ENCODE assay signal across 18 cellular contexts in genomic region chr11:73167555-73167954, GRCh38. TPM values are rescaled to one million over a fixed set of nuclear protein-coding genes. Genes with fewer than 3 reads are reported as not detected.
DNase-seq lines count a peak whose midpoint lies in the region; ATAC-seq and TF ChIP-seq lines count a peak whose summit lies in the region.
"Had no signal": no experiment of that assay in that cellular context is flagged by ENCODE, and none has a peak within 500 bp of the region (broad histone marks: within the 10 kb centered on the region; RNA-seq: fewer than 3 reads in every experiment).

No MANE protein-coding gene starts in this region.

- H3K27me3 ChIP-seq in DOHH2 (ENCODE audit: control insufficient read depth, low read length) (no peaks in the 10 kb centered on the region), OCI-LY3 (ENCODE audit: low read depth, low read length) (no peaks in the 10 kb centered on the region), sigmoid colon (no peaks in the 10 kb centered on the region), esophagus muscularis mucosa (no peaks in the 10 kb centered on the region)
- H3K27me3 ChIP-seq: SJSA1 had no signal

- TF ChIP-seq CTCF in DOHH2 (IDR thresholded peaks at IDR 0.05; ENCODE audit: low read depth, low read length, poor library complexity, severe bottlenecking) (no peak), OCI-LY3 (IDR thresholded peaks at IDR 0.05; ENCODE audit: low read depth, low read length) (no peak), sigmoid colon (IDR thresholded peaks at IDR 0.05) (no peak), esophagus muscularis mucosa (IDR thresholded peaks at IDR 0.05) (no peak)

- peaks cover 20% of the 10 kb centered on the region for H3F3A ChIP-seq in DOHH2 (ENCODE audit: control insufficient read depth, insufficient read depth)

- peak; percentile 14 for ATAC-seq in esophagus mucosa
- ATAC-seq: K562 had no signal

- H3K36me3 ChIP-seq in DOHH2 (ENCODE audit: control insufficient read depth, low read length) (0 out of 2 replicates have a peak, but pooled peaks cover 3% of the 10 kb centered on the region), OCI-LY3 (replicated peaks; ENCODE audit: low read depth, low read length) (peaks cover 17% of the 10 kb centered on the region), sigmoid colon (no peaks in the 10 kb centered on the region), esophagus muscularis mucosa (no peaks in the 10 kb centered on the region)
- H3K36me3 ChIP-seq: HAP-1, SJSA1 had no signal

- TF ChIP-seq EP300 in sigmoid colon (IDR thresholded peaks at IDR 0.05) (no peak), esophagus muscularis mucosa (IDR thresholded peaks at IDR 0.05) (no peak)

- H3K4me1 ChIP-seq in DOHH2 (ENCODE audit: control insufficient read depth, low read length) (peaks cover 94% of the 10 kb centered on the region), OCI-LY3 (ENCODE audit: low read length) (peaks cover 62% of the 10 kb centered on the region), sigmoid colon (no peaks in the 10 kb centered on the region), esophagus muscularis mucosa (peaks cover 0 to 28% (median 2%) of the 10 kb centered on the region in 4 donors)
- H3K4me1 ChIP-seq: HAP-1 had no signal

- H3K79me2 ChIP-seq in DOHH2 (ENCODE audit: control insufficient read depth, low read length) = no peaks in the 10 kb centered on the region
- H3K79me2 ChIP-seq in OCI-LY3 (ENCODE audit: low read length) = peaks cover 17% of the 10 kb centered on the region

- peak overlapping the region; percentile 13 for H3K4me2 ChIP-seq in DOHH2 (ENCODE audit: low read length)
- peak overlapping the region; percentile 29; the same call in 1 of the 2 replicates for H3K4me2 ChIP-seq in OCI-LY3 (ENCODE audit: low read length)

- no peak overlapping the region for H2AFZ ChIP-seq in OCI-LY3 (ENCODE audit: low read depth, low read length)

- DNase-seq in sigmoid colon = peak; percentile 14
- no peak for DNase-seq in esophagus muscularis mucosa (ENCODE audit: extremely low spot score)
- no peak for DNase-seq in cerebellar cortex (ENCODE audit: low spot score)
- DNase-seq in HT-29 (ENCODE audit: low spot score) = no peak
- DNase-seq: COR-L47, EL, MV-4-11, NCI-H1417, NCI-H1930, NCI-H69, RPMI8226 had no signal

- H3K9me3 ChIP-seq in DOHH2 (ENCODE audit: control insufficient read depth, insufficient read depth, low read length) (no peaks in the 10 kb centered on the region), OCI-LY3 (ENCODE audit: insufficient read depth, low read length) (no peaks in the 10 kb centered on the region), sigmoid colon (no peaks in the 10 kb centered on the region), esophagus muscularis mucosa (no peaks in the 10 kb centered on the region)
- H3K9me3 ChIP-seq: HAP-1, SJSA1 had no signal

- intact Hi-C loops in sigmoid colon (cut with DNase I) = no loop called here
- intact Hi-C loops in esophagus muscularis mucosa (cut with DNase I) = no loop called here

- H4K20me1 ChIP-seq in DOHH2 (ENCODE audit: control insufficient read depth, insufficient read depth, low read depth, low read length) (no peaks in the 10 kb centered on the region), OCI-LY3 (ENCODE audit: insufficient read depth, low read length) (no peaks in the 10 kb centered on the region)

- peak overlapping the region; percentile 24; the same call in 1 of the 2 replicates for H3K9ac ChIP-seq in OCI-LY3 (ENCODE audit: low read length)

- H3K27ac ChIP-seq in DOHH2 (ENCODE audit: low read depth, low read length) (peak overlapping the region; percentile 37), OCI-LY3 (ENCODE audit: low read length) (peak overlapping the region; percentile 34), sigmoid colon (no peak overlapping the region), esophagus muscularis mucosa (replicated peaks in 1 of 4) (no peak overlapping the region)
- H3K27ac ChIP-seq: HL-60, SJSA1 had no signal

- 65 to 66% methylated on average over 2 of the region's 2 CpGs for whole genome bisulfite sequencing in sigmoid colon, 2 donors
- WGBS in esophagus muscularis mucosa = 51% methylated on average over 2 of the region's 2 CpGs

- H3K4me3 ChIP-seq in DOHH2 (ENCODE audit: low read length) (no peak overlapping the region), OCI-LY3 (ENCODE audit: low read length) (no peak overlapping the region), sigmoid colon (no peak overlapping the region), esophagus muscularis mucosa (no peak overlapping the region)
- H3K4me3 ChIP-seq: HAP-1, K562, SJSA1 had no signal

- no peak for TF ChIP-seq POLR2A in sigmoid colon (IDR thresholded peaks at IDR 0.05)
- TF ChIP-seq POLR2A in esophagus muscularis mucosa (IDR thresholded peaks at IDR 0.05; ENCODE audit: low read depth) = no peak

- H3K9me2 ChIP-seq in DOHH2 (replicated peaks; ENCODE audit: control insufficient read depth, low read length) = no peaks in the 10 kb centered on the region

RNA-seq across cellular contexts. Expression of gene FCHSD2, which starts 25.4 kb away (rescaled TPM):
- 7.3 TPM for total RNA-seq in esophagus mucosa
- total RNA-seq in sigmoid colon = 10 to 100 TPM; 16.4 to 36.3 (median 19.4) TPM
- polyA plus RNA-seq in sigmoid colon = 10 to 100 TPM in 1 of 3 donors, 1 to 10 TPM in 2; 6.9 to 19.3 (median 7.2) TPM
- 10 to 100 TPM; 20.4 to 42.4 (median 26.4) TPM for total RNA-seq in esophagus muscularis mucosa
- total RNA-seq in HT-29 (2014; rRNA removed; shearing (Covaris generic)) = 2.9 and 4.8 TPM in 2 replicates

RNA-seq across cellular contexts. Expression of gene P2RY2, which starts 50.5 kb away (rescaled TPM):
- total RNA-seq in esophagus mucosa (44.3 TPM), sigmoid colon (under 1 TPM in 1 of 4 donors, not detected in 3; 0.16 TPM), esophagus muscularis mucosa (under 1 TPM in 3 of 4 donors, not detected in 1; 0.32 to 0.83 (median 0.52) TPM)
- polyA plus RNA-seq in sigmoid colon = 1 to 10 TPM; 3.0 to 6.2 (median 4.2) TPM
- total RNA-seq in HT-29 (2014; rRNA removed; shearing (Covaris generic)) = 36.4 and 39.5 TPM in 2 replicates
- total RNA-seq: K562, SJSA1 had no signal
- polyA plus RNA-seq: K562 had no signal

Comparison
In these comparisons a context has a peak if more than half of its experiments do, and no peak if none do; other contexts are left out.
1. H3K27ac ChIP-seq: peak in DOHH2 (single experiment) and OCI-LY3 (single experiment); none in sigmoid colon (0 of 4) and esophagus muscularis mucosa (0 of 4).
2. RNA of gene P2RY2, which starts 50.5 kb away (total RNA-seq): 44.3 TPM in esophagus mucosa (single experiment) and 36.4 to 39.5 TPM in HT-29; 0.32 to 0.83 TPM in esophagus muscularis mucosa and 0.16 TPM in sigmoid colon; every median in the first group is over 10 times any median in the second.